Comparison of ENCODE assay signal across 13 cellular contexts in the genomic region with DNA sequence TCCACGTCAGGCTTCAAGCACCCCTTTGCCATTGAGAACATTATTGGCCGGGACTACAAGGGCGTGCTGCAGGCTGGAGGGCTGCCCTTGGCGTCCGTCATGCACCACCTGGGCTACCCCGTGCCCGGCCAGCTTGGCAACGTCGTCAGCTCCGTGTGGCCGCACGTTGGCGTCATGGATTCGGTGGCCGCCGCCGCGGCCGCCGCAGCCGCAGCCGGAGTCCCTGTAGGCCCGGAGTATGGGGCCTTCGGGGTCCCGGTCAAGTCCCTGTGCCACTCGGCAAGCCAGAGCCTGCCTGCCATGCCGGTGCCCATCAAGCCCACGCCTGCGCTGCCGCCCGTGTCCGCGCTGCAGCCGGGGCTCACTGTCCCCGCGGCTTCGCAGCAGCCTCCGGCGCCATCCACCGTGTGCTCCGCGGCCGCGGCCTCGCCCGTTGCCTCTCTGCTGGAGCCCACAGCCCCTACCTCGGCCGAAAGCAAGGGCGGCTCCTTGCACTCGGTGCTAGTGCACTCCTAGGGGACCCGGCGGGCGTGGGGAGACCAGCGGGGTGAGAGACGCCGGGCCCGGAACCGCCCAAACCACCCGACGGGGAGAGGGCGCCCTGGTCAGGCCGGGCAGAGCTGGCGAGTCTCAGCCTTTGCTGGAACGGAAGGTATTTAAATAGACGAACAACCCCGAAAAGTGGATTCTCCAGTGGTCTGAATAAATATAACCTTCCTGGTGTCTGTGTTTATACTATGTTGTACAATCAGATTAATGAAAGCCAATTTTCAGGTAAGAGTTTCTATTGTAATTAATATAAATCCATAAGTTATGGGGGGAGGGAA. TPM values are rescaled to one million over a fixed set of nuclear protein-coding genes. Genes with fewer than 3 reads are reported as not detected.
DNase-seq lines count a peak whose midpoint lies in the region; ATAC-seq, FAIRE-seq and TF ChIP-seq lines count a peak whose summit lies in the region.
"Had no signal": no experiment of that assay in that cellular context is flagged by ENCODE, and none has a peak within 500 bp of the region (broad histone marks: within the 10 kb centered on the region; RNA-seq: fewer than 3 reads in every experiment).

No MANE protein-coding gene starts in this region.

- no peak overlapping the region for H3K9ac ChIP-seq in kidney (ENCODE audit: low read length in 2 of 2)

- no peaks in the 10 kb centered on the region for H3K9me3 Mint-ChIP-seq in activated naive CD4-positive, alpha-beta T cell treated with anti-CD3 and anti-CD28 coated beads, Interleukin-2, amount 10 ng/mL, durations not matched to agents 7 days and 5 days
- no peaks in the 10 kb centered on the region for H3K9me3 Mint-ChIP-seq in stimulated activated naive CD8-positive, alpha-beta T cell treated with anti-CD3 and anti-CD28 coated beads, Interleukin-15, amount 100 ng/mL, for 72 hours
- H3K9me3 Mint-ChIP-seq: nephron had no signal

- peaks cover 98% of the 10 kb centered on the region for H3K27me3 Mint-ChIP-seq in activated naive CD4-positive, alpha-beta T cell treated with anti-CD3 and anti-CD28 coated beads, Interleukin-2, amount 10 ng/mL, durations not matched to agents 7 days and 5 days
- peaks cover 100% of the 10 kb centered on the region for H3K27me3 Mint-ChIP-seq in stimulated activated naive CD8-positive, alpha-beta T cell treated with anti-CD3 and anti-CD28 coated beads, Interleukin-15, amount 100 ng/mL, for 72 hours

- H3K4me1 ChIP-seq in kidney (ENCODE audit: control insufficient read depth in 1 of 2, insufficient read depth in 1 of 2, low read depth in 1 of 2, low read length in 2 of 2), result peaks cover 5 to 13% of the 10 kb centered on the region in 2 donors
- H3K4me1 ChIP-seq: Caco-2 had no signal

- peaks cover 73% of the 10 kb centered on the region for H3K27me3 ChIP-seq in WERI-Rb-1 (ENCODE audit: insufficient read depth, low read depth, severe bottlenecking)

- peaks cover 11% of the 10 kb centered on the region for H3K36me3 Mint-ChIP-seq in activated naive CD4-positive, alpha-beta T cell treated with anti-CD3 and anti-CD28 coated beads, Interleukin-2, amount 10 ng/mL, durations not matched to agents 7 days and 5 days

- DNase-seq in activated naive CD4-positive, alpha-beta T cell treated with anti-CD3 and anti-CD28 coated beads, Interleukin-2, amount 10 ng/mL, durations not matched to agents 7 days and 5 days, result no peak
- no peak for DNase-seq in activated naive CD4-positive, alpha-beta T cell treated with anti-CD3 and anti-CD28 coated beads, Interleukin-2, amount 50 U/mL, for 16 hours
- DNase-seq in WERI-Rb-1 (no peak), iPS-NIHi11 (ENCODE audit: low spot score) (peak; percentile 31), kidney (no peak), NCI-H2107 (lab: John Stamatoyannopoulos, UW) (no peak), NCI-H187 (lab: John Stamatoyannopoulos, UW) (no peak)
- peak in 1 of 2 donors; percentile 19 for DNase-seq in stimulated activated naive CD8-positive, alpha-beta T cell treated with anti-CD3 and anti-CD28 coated beads, Interleukin-15, amount 100 ng/mL, for 72 hours
- DNase-seq: Caco-2 had no signal

- no peak overlapping the region for H3K27ac ChIP-seq in WERI-Rb-1
- no peak overlapping the region for H3K27ac ChIP-seq in kidney (ENCODE audit: low read depth in 2 of 2, low read length in 2 of 2)

- ATAC-seq in stimulated activated naive CD8-positive, alpha-beta T cell treated with anti-CD3 and anti-CD28 coated beads, Interleukin-15, amount 100 ng/mL, for 72 hours, result peak; percentile 24

- FAIRE-seq in kidney (lab: Jason Lieb, UNC), result no peak
- FAIRE-seq: frontal cortex, TTC549 had no signal

- H3K27ac Mint-ChIP-seq in activated naive CD4-positive, alpha-beta T cell treated with anti-CD3 and anti-CD28 coated beads, Interleukin-2, amount 10 ng/mL, durations not matched to agents 7 days and 5 days, result no peak overlapping the region
- H3K27ac Mint-ChIP-seq in stimulated activated naive CD8-positive, alpha-beta T cell treated with anti-CD3 and anti-CD28 coated beads, Interleukin-15, amount 100 ng/mL, for 72 hours, result no peak overlapping the region
- H3K27ac Mint-ChIP-seq: nephron had no signal

- peaks cover 17% of the 10 kb centered on the region for H3K4me1 Mint-ChIP-seq in activated naive CD4-positive, alpha-beta T cell treated with anti-CD3 and anti-CD28 coated beads, Interleukin-2, amount 10 ng/mL, durations not matched to agents 7 days and 5 days
- peaks cover 57% of the 10 kb centered on the region for H3K4me1 Mint-ChIP-seq in stimulated activated naive CD8-positive, alpha-beta T cell treated with anti-CD3 and anti-CD28 coated beads, Interleukin-15, amount 100 ng/mL, for 72 hours

- CTCF ChIA-PET in activated naive CD4-positive, alpha-beta T cell treated with anti-CD3 and anti-CD28 coated beads, Interleukin-2, amount 10 ng/mL, durations not matched to agents 7 days and 5 days (lab: Charles Lee), result interaction anchor here (0.6 to 1.2 kb wide), 2 partner anchors 10 to 374 kb away, joined by 3 to 4 read pairs; no protein-coding TSS in a partner anchor

- H3K36me3 ChIP-seq in WERI-Rb-1 (no peaks in the 10 kb centered on the region), kidney (ENCODE audit: control insufficient read depth in 1 of 2, insufficient read depth in 2 of 2, low read length in 2 of 2) (no peaks in the 10 kb centered on the region)

- intact Hi-C loops in kidney (cut with DNase I), result no loop called here

- TF ChIP-seq CTCF in WERI-Rb-1 (IDR thresholded peaks at IDR 0.05; ENCODE audit: low read depth, low read length) (no peak), kidney (IDR thresholded peaks at IDR 0.05; ENCODE audit: borderline replicate concordance, extremely low read depth, insufficient read depth) (no peak)

- H3K4me3 Mint-ChIP-seq in activated naive CD4-positive, alpha-beta T cell treated with anti-CD3 and anti-CD28 coated beads, Interleukin-2, amount 10 ng/mL, durations not matched to agents 7 days and 5 days, result peak overlapping the region; percentile 7
- H3K4me3 Mint-ChIP-seq in stimulated activated naive CD8-positive, alpha-beta T cell treated with anti-CD3 and anti-CD28 coated beads, Interleukin-15, amount 100 ng/mL, for 72 hours, result peak overlapping the region; percentile 45 to 53

- peak overlapping the region; percentile 33 for H3K4me3 ChIP-seq in WERI-Rb-1 (ENCODE audit: low read depth, low read length)
- H3K4me3 ChIP-seq in kidney (ENCODE audit: low read length in 2 of 2), result no peak overlapping the region

- H3K9me3 ChIP-seq in WERI-Rb-1 (ENCODE audit: severe bottlenecking), result no peaks in the 10 kb centered on the region
- no peaks in the 10 kb centered on the region for H3K9me3 ChIP-seq in kidney (ENCODE audit: control insufficient read depth in 1 of 2, low read length in 2 of 2)
- H3K9me3 ChIP-seq: Caco-2 had no signal

RNA-seq across cellular contexts. Expression of a gene that starts 1.2 kb away (rescaled TPM):
- total RNA-seq in kidney, result not detected
- not detected for polyA plus RNA-seq in kidney (ENCODE audit: insufficient read depth, low read depth, low replicate concordance)
- total RNA-seq: aorta, Caco-2, frontal cortex had no signal
- polyA plus RNA-seq: aorta had no signal
